ENCODE assay signal across 16 cellular contexts in the genomic region with DNA sequence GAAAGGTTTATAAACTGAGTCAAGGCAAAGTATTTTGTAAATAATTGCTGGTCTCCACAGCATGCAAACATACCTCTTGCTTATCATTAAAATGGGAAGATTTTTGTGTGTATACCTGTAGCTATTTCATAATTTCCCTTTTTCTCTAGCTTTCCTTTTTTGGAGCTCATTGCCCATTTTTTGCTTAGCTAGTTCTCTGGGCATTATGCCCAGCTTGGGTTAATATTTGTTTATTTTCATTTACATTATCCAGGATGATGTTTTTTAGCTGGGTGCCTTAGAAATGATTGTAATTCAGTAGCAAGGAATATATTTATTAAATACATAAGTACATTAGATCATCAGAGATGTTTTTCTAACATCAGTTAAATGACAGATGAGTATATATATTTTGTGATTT.
"Had no signal": no experiment of that assay in that cellular context is flagged by ENCODE, and none has a peak within 500 bp of the region (broad histone marks: within the 10 kb centered on the region; RNA-seq: fewer than 3 reads in every experiment).

No MANE protein-coding gene starts in this region.

- H3K9me3 ChIP-seq: thyroid gland, uterus had no signal

- H3K4me1 ChIP-seq: right atrium auricular region, thyroid gland, uterus had no signal

- H3K4me1 Mint-ChIP-seq: activated CD4-positive, alpha-beta memory T cell treated with anti-CD3 and anti-CD28 coated beads, Interleukin-2, amount 10 ng/mL, durations not matched to agents 7 days and 5 days; stimulated activated effector memory CD8-positive, alpha-beta T cell treated with anti-CD3 and anti-CD28 coated beads, Interleukin-12 subunit alpha, Interleukin-12 subunit beta, amount 100 ng/mL, for 72 hours had no signal

- H3K27ac Mint-ChIP-seq: activated CD4-positive, alpha-beta memory T cell treated with anti-CD3 and anti-CD28 coated beads, Interleukin-2, amount 10 ng/mL, durations not matched to agents 7 days and 5 days; activated naive CD8-positive, alpha-beta T cell; naive thymus-derived CD4-positive, alpha-beta T cell; stimulated activated effector memory CD8-positive, alpha-beta T cell treated with anti-CD3 and anti-CD28 coated beads, Interleukin-12 subunit alpha, Interleukin-12 subunit beta, amount 100 ng/mL, for 72 hours had no signal

- H3K36me3 ChIP-seq: right atrium auricular region, thyroid gland had no signal

- H3K27me3 ChIP-seq: right atrium auricular region, thyroid gland, uterus had no signal

- H3K4me3 Mint-ChIP-seq: activated CD4-positive, alpha-beta memory T cell treated with anti-CD3 and anti-CD28 coated beads, Interleukin-2, amount 10 ng/mL, durations not matched to agents 7 days and 5 days; activated naive CD8-positive, alpha-beta T cell; naive thymus-derived CD4-positive, alpha-beta T cell; stimulated activated effector memory CD8-positive, alpha-beta T cell treated with anti-CD3 and anti-CD28 coated beads, Interleukin-12 subunit alpha, Interleukin-12 subunit beta, amount 100 ng/mL, for 72 hours had no signal

- ATAC-seq: left cardiac atrium; naive thymus-derived CD4-positive, alpha-beta T cell; stimulated activated effector memory CD8-positive, alpha-beta T cell treated with anti-CD3 and anti-CD28 coated beads, Interleukin-12 subunit alpha, Interleukin-12 subunit beta, amount 100 ng/mL, for 72 hours had no signal

- H3K4me3 ChIP-seq: right atrium auricular region, thyroid gland, uterus had no signal

- FAIRE-seq: colon, small intestine had no signal

- H3K9me3 Mint-ChIP-seq: activated CD4-positive, alpha-beta memory T cell treated with anti-CD3 and anti-CD28 coated beads, Interleukin-2, amount 10 ng/mL, durations not matched to agents 7 days and 5 days had no signal

- H3K27me3 Mint-ChIP-seq: activated CD4-positive, alpha-beta memory T cell treated with anti-CD3 and anti-CD28 coated beads, Interleukin-2, amount 10 ng/mL, durations not matched to agents 7 days and 5 days; activated naive CD8-positive, alpha-beta T cell; naive thymus-derived CD4-positive, alpha-beta T cell had no signal

- DNase-seq: activated CD4-positive, alpha-beta memory T cell treated with anti-CD3 and anti-CD28 coated beads, Interleukin-2, amount 10 ng/mL, durations not matched to agents 7 days and 5 days; activated gamma-delta T cell; activated T-cell treated with anti-CD3 and anti-CD28 coated beads, Interleukin-2, amount 50 U/mL, for 48 hours; amygdala; hypothalamus; left cardiac atrium; naive thymus-derived CD4-positive, alpha-beta T cell; small intestine; T1000; thyroid gland; uterus had no signal

- H3K36me3 Mint-ChIP-seq: activated naive CD8-positive, alpha-beta T cell; naive thymus-derived CD4-positive, alpha-beta T cell; stimulated activated effector memory CD8-positive, alpha-beta T cell treated with anti-CD3 and anti-CD28 coated beads, Interleukin-12 subunit alpha, Interleukin-12 subunit beta, amount 100 ng/mL, for 72 hours had no signal

- H3K27ac ChIP-seq: right atrium auricular region, thyroid gland, uterus, VCaP had no signal
